In the genomic region with DNA sequence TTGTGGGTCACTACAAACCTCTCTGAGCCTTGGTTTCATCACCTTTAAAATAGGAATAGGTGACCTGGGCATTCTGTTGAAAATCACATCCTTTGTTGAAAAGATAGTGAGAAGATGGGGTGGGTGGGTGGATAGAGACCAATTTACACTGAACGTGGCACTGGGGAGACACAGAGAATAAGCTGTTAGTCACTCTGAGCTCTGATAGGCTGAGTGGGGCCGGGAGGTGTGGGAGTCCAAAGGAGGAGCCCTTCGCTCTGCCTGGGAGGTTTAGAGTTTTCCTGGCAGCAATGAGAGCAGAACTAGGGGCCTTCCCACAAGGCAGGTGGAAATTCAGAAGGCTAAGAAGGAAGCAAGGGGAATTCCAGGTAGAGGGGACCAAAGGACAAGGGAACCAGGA, we compare ENCODE assay signal across 18 cellular contexts.
"Had no signal": no experiment of that assay in that cellular context is flagged by ENCODE, and none has a peak within 500 bp of the region (broad histone marks: within the 10 kb centered on the region; RNA-seq: fewer than 3 reads in every experiment).

No MANE protein-coding gene starts in this region.

- H3K4me3 ChIP-seq: esophagus squamous epithelium, left ventricle myocardium inferior, right atrium auricular region, SJSA1, smooth muscle cell had no signal

- DNase-seq: activated CD4-positive, CD25-positive, alpha-beta regulatory T cell treated with anti-CD3 and anti-CD28 coated beads, Interleukin-2, amount 50 U/mL, for 72 hours; activated CD8-positive, alpha-beta memory T cell treated with anti-CD3 and anti-CD28 coated beads for 24 hours; activated effector memory CD4-positive, alpha-beta T cell treated with anti-CD3 and anti-CD28 coated beads, Interleukin-2, amount 50 U/mL, for 16 hours; brain microvascular endothelial cell; cortex of kidney; effector CD8-positive, alpha-beta T cell; esophagus squamous epithelium; hippocampal formation; kidney; mesendoderm; occipital lobe; SW 1271 had no signal

- H3K27ac Mint-ChIP-seq: nephron, progenitor cell of endocrine pancreas had no signal

- H3K4me3 Mint-ChIP-seq: nephron had no signal

- H3K4me1 ChIP-seq: left ventricle myocardium inferior had no signal

- H3K9me3 ChIP-seq: esophagus squamous epithelium, left ventricle myocardium inferior, right atrium auricular region, SJSA1 had no signal

- H3K27ac ChIP-seq: brain microvascular endothelial cell, esophagus squamous epithelium, right atrium auricular region, SJSA1 had no signal

- H3K27me3 ChIP-seq: brain microvascular endothelial cell, right atrium auricular region, SJSA1 had no signal

- H3K36me3 ChIP-seq: brain microvascular endothelial cell, esophagus squamous epithelium, left ventricle myocardium inferior, right atrium auricular region, SJSA1 had no signal
